30 cellular contexts compared by ENCODE assay signal in the genomic region with DNA sequence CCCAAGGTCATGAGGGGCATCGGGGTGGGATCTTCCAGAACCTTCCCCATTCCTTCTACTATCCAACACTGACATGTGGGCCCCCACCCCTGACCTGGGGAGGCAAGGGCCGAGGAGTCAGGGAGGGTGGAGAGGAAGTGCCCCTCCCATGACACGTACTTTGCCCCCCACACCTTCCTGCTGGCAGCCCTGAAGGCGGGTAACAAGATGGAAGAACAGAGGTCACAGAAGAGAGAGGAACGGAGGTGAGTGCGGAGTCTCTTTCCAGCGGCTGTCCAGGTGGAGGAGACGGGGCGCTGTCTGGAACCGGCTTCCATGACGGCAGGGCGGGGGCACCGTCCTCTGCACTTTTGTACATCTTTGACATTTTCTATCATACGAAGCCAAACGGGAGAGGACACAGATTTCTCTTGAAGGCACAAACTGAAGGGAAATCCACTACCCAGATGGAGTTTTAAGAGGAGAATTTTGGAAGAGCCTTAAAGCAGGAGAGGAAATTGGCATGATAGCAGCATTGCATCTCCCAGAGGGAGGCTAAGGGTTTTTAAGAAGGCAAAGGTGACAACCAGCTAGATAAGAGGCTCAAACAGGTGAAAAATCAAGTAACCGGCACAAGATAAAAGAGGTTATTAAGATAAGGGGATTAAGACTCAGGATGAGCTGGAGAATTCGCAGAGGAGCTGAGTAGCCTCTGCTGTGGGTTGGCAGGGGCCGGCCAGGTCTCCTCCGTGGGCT. TPM values are rescaled to one million over a fixed set of nuclear protein-coding genes. Genes with fewer than 3 reads are reported as not detected.
DNase-seq lines count a peak whose midpoint lies in the region; ATAC-seq and TF ChIP-seq lines count a peak whose summit lies in the region.
"Had no signal": no experiment of that assay in that cellular context is flagged by ENCODE, and none has a peak within 500 bp of the region (broad histone marks: within the 10 kb centered on the region; RNA-seq: fewer than 3 reads in every experiment).

No MANE protein-coding gene starts in this region.

- TF ChIP-seq CTCF in RWPE1 (conservative IDR thresholded peaks at IDR 0.05; ENCODE audit: low read depth): no peak
- TF ChIP-seq CTCF in vagina (IDR thresholded peaks at IDR 0.05): no peak
- no peak for TF ChIP-seq CTCF in prostate gland (IDR thresholded peaks at IDR 0.05)

- WGBS in prostate gland: 90% methylated on average over 19 of the region's 19 CpGs
- 91 to 93% methylated on average over 18 to 19 of the region's 19 CpGs for WGBS in GM23248 (ENCODE audit: low coverage in 1 of 2, low lambda C conversion rate in 2 of 2, missing lambda C conversion rate in 2 of 2), 2 experiments

- no peak for ATAC-seq in effector memory CD8-positive, alpha-beta T cell (replicated peaks)
- ATAC-seq: activated CD4-positive, CD25-positive, alpha-beta regulatory T cell treated with anti-CD3 and anti-CD28 coated beads, Interleukin-2, amount 50 U/mL, for 24 hours; activated CD8-positive, alpha-beta memory T cell treated with anti-CD3 and anti-CD28 coated beads, Interleukin-2, amount 10 ng/mL, durations not matched to agents 7 days and 5 days; activated T-cell treated with anti-CD3 and anti-CD28 coated beads, Interleukin-2, amount 50 U/mL, for 4 hours; left lobe of liver; T-cell had no signal

- intact Hi-C loops in vagina (cut with DNase I) (no loop called here), prostate gland (cut with DNase I) (no loop called here)

- H2AFZ ChIP-seq in GM23248: no peak overlapping the region

- H3K4me1 Mint-ChIP-seq in effector memory CD8-positive, alpha-beta T cell (ENCODE audit: low read depth in 2 of 2): peaks cover 32 to 33% of the 10 kb centered on the region in 2 donors
- H3K4me1 Mint-ChIP-seq: activated CD8-positive, alpha-beta memory T cell treated with anti-CD3 and anti-CD28 coated beads, Interleukin-2, amount 10 ng/mL, durations not matched to agents 7 days and 5 days had no signal

- H3K9me2 ChIP-seq in GM23248 (ENCODE audit: insufficient read depth): no peaks in the 10 kb centered on the region

- H3K4me2 ChIP-seq in GM23248 (ENCODE audit: unreplicated experiment): no peak overlapping the region

- 0 out of 2 replicates have a peak, but pooled peaks cover 4% of the 10 kb centered on the region for H3F3A ChIP-seq in GM23248 (ENCODE audit: insufficient read depth)

- H3K27ac ChIP-seq in RWPE1 (0 out of 2 replicates have a peak overlapping the region, but pooled peaks have one; percentile 15), mucosa of rectum (ENCODE audit: low read depth in 2 of 2, low read length in 2 of 2) (peak overlapping the region; percentile 48 to 71), vagina (peak overlapping the region; percentile 81), prostate gland (no peak overlapping the region), GM23248 (no peak overlapping the region)
- H3K27ac ChIP-seq: C4-2B had no signal

- peaks cover 97% of the 10 kb centered on the region for H3K79me2 ChIP-seq in GM23248 (ENCODE audit: insufficient read depth)

- H3K4me3 Mint-ChIP-seq in effector memory CD8-positive, alpha-beta T cell: no peak overlapping the region
- H3K4me3 Mint-ChIP-seq: activated CD8-positive, alpha-beta memory T cell treated with anti-CD3 and anti-CD28 coated beads, Interleukin-2, amount 10 ng/mL, durations not matched to agents 7 days and 5 days; activated T-cell treated with anti-CD3 and anti-CD28 coated beads, Interleukin-2, amount 50 U/mL, for 4 hours; HFFc6; memory B cell; T-cell had no signal

- in situ Hi-C loops in GM23248 (cut with MboI): no loop called here

- H4K20me1 ChIP-seq in GM23248 (ENCODE audit: insufficient read depth): no peaks in the 10 kb centered on the region; the same call in 1 of the 2 replicates

- POLR2A ChIA-PET in RWPE1 (lab: Yijun Ruan, JAX; ENCODE audit: low non-redundant PET): no interaction called here

- H3K9me3 ChIP-seq in mucosa of rectum (ENCODE audit: control insufficient read depth in 2 of 2, low read length in 2 of 2): no peaks in the 10 kb centered on the region
- H3K9me3 ChIP-seq in vagina: no peaks in the 10 kb centered on the region
- no peaks in the 10 kb centered on the region for H3K9me3 ChIP-seq in prostate gland
- no peaks in the 10 kb centered on the region for H3K9me3 ChIP-seq in GM23248 (ENCODE audit: low read depth)
- H3K9me3 ChIP-seq: upper lobe of left lung had no signal

- H3K9ac ChIP-seq in mucosa of rectum (ENCODE audit: low read depth in 1 of 2, low read length in 2 of 2) (peak overlapping the region in 1 of 2 donors; percentile 53), GM23248 (no peak overlapping the region)

- H3K4me1 ChIP-seq in mucosa of rectum (ENCODE audit: control insufficient read depth in 2 of 2, insufficient read depth in 2 of 2, low read length in 2 of 2): peaks cover 28 to 38% of the 10 kb centered on the region in 2 donors
- H3K4me1 ChIP-seq in vagina: peaks cover 88% of the 10 kb centered on the region
- H3K4me1 ChIP-seq in prostate gland (replicated peaks): no peaks in the 10 kb centered on the region
- peaks cover 28% of the 10 kb centered on the region for H3K4me1 ChIP-seq in GM23248 (ENCODE audit: insufficient read depth)

- H3K27ac Mint-ChIP-seq in effector memory CD8-positive, alpha-beta T cell: peak overlapping the region; percentile 41 to 80
- H3K27ac Mint-ChIP-seq: activated CD8-positive, alpha-beta memory T cell treated with anti-CD3 and anti-CD28 coated beads, Interleukin-2, amount 10 ng/mL, durations not matched to agents 7 days and 5 days; memory B cell; T-cell had no signal

- CTCF ChIA-PET in RWPE1 (lab: Yijun Ruan, JAX): no interaction called here

- no peak for TF ChIP-seq POLR2A in vagina (IDR thresholded peaks at IDR 0.05)
- TF ChIP-seq POLR2A in prostate gland (IDR thresholded peaks at IDR 0.05): no peak

- peaks cover 15% of the 10 kb centered on the region for H3K36me3 Mint-ChIP-seq in effector memory CD8-positive, alpha-beta T cell (ENCODE audit: insufficient read depth)
- H3K36me3 Mint-ChIP-seq: activated CD8-positive, alpha-beta memory T cell treated with anti-CD3 and anti-CD28 coated beads, Interleukin-2, amount 10 ng/mL, durations not matched to agents 7 days and 5 days; memory B cell; T-cell had no signal

- no peaks in the 10 kb centered on the region for H3K27me3 Mint-ChIP-seq in effector memory CD8-positive, alpha-beta T cell
- H3K27me3 Mint-ChIP-seq: activated CD8-positive, alpha-beta memory T cell treated with anti-CD3 and anti-CD28 coated beads, Interleukin-2, amount 10 ng/mL, durations not matched to agents 7 days and 5 days had no signal

- peak overlapping the region; percentile 22 to 48 for H3K4me3 ChIP-seq in mucosa of rectum (ENCODE audit: low read length in 2 of 2)
- no peak overlapping the region for H3K4me3 ChIP-seq in vagina
- H3K4me3 ChIP-seq in prostate gland: no peak overlapping the region
- no peak overlapping the region for H3K4me3 ChIP-seq in GM23248
- H3K4me3 ChIP-seq: dorsolateral prefrontal cortex, upper lobe of left lung had no signal

- DNase-seq in RWPE1 (ENCODE audit: low spot score) (no peak), vagina (ENCODE audit: extremely low spot score in 2 of 2) (no peak), prostate gland (ENCODE audit: low spot score) (no peak), HT-29 (ENCODE audit: low spot score) (no peak), GM23248 (no peak), mucosa of gallbladder (ENCODE audit: low spot score) (no peak)
- DNase-seq in effector memory CD8-positive, alpha-beta T cell: no peak
- DNase-seq: activated CD4-positive, alpha-beta T cell treated with anti-CD3 and anti-CD28 coated beads, Interleukin-2, amount 50 U/mL, for 4 hours; activated CD8-positive, alpha-beta memory T cell treated with anti-CD3 and anti-CD28 coated beads, Interleukin-2, amount 10 ng/mL, durations not matched to agents 7 days and 5 days; activated gamma-delta T cell treated with Interleukin-2 at 50 U/mL for 16 hours; activated T-cell treated with anti-CD3 and anti-CD28 coated beads, Interleukin-2, amount 50 U/mL, for 4 hours; Calu3; DMS79 treated with DMSO at 0.1 percent for 48 hours; dorsolateral prefrontal cortex; GF-D8; HFFc6; KG1; NCI-H1092 treated with DMSO at 0.1 percent for 48 hours; NCI-H187; NCI-H2171 treated with DMSO at 0.1 percent for 48 hours; NCI-H510A; occipital lobe; stimulated activated CD4-positive, alpha-beta T cell treated with anti-CD3 and anti-CD28 coated beads, Interleukin-4, amount 100 ng/mL, for 24 hours; T-cell had no signal

- H3K36me3 ChIP-seq in mucosa of rectum (ENCODE audit: control insufficient read depth in 2 of 2, insufficient read depth in 2 of 2, low read length in 2 of 2) (peaks cover 0 to 2% of the 10 kb centered on the region in 2 donors), vagina (no peaks in the 10 kb centered on the region), prostate gland (no peaks in the 10 kb centered on the region), GM23248 (ENCODE audit: low read depth) (no peaks in the 10 kb centered on the region)

- no peaks in the 10 kb centered on the region for H3K9me3 Mint-ChIP-seq in effector memory CD8-positive, alpha-beta T cell
- H3K9me3 Mint-ChIP-seq: activated T-cell treated with anti-CD3 and anti-CD28 coated beads, Interleukin-2, amount 50 U/mL, for 4 hours; HFFc6; memory B cell; T-cell had no signal

- H3K27me3 ChIP-seq in mucosa of rectum (ENCODE audit: control insufficient read depth in 2 of 2, insufficient read depth in 2 of 2, low read length in 2 of 2): no peaks in the 10 kb centered on the region
- H3K27me3 ChIP-seq in vagina: no peaks in the 10 kb centered on the region
- H3K27me3 ChIP-seq in prostate gland (replicated peaks; ENCODE audit: insufficient read depth): no peaks in the 10 kb centered on the region
- H3K27me3 ChIP-seq in GM23248 (replicated peaks; ENCODE audit: insufficient read depth): no peaks in the 10 kb centered on the region
- H3K27me3 ChIP-seq: dorsolateral prefrontal cortex, upper lobe of left lung had no signal

RNA-seq across cellular contexts. Expression of gene OSBPL5, which starts 16.7 kb away (rescaled TPM):
- total RNA-seq in vagina (88.4 TPM), prostate gland (10 to 100 TPM; 35.0 to 50.7 TPM), mucosa of gallbladder (45.2 TPM)
- total RNA-seq in HT-29 (2014; rRNA removed; shearing (Covaris generic)): 93.1 and 106 TPM in 2 replicates
- total RNA-seq in GM23248 (2014; rRNA removed; shearing (Covaris generic)): 47.6 and 57.6 TPM in 2 replicates
- 25.3 and 27.9 TPM in 2 replicates for polyA plus RNA-seq in GM23248 (2016; fragmentation: Nextera tagmentation; extraction: Ambion mirVana)

Comparison
In these comparisons a context has a peak if more than half of its experiments do, and no peak if none do; other contexts are left out.
1. H3K27ac ChIP-seq: peak in RWPE1 (single experiment), mucosa of rectum (2 of 2) and vagina (single experiment); none in prostate gland (0 of 2) and GM23248 (single experiment).
2. H3K4me3 ChIP-seq: peak in mucosa of rectum (2 of 2); none in vagina (0 of 2), prostate gland (0 of 2) and GM23248 (single experiment).